ENCODE assay signal across 1 cellular context in the genomic region with DNA sequence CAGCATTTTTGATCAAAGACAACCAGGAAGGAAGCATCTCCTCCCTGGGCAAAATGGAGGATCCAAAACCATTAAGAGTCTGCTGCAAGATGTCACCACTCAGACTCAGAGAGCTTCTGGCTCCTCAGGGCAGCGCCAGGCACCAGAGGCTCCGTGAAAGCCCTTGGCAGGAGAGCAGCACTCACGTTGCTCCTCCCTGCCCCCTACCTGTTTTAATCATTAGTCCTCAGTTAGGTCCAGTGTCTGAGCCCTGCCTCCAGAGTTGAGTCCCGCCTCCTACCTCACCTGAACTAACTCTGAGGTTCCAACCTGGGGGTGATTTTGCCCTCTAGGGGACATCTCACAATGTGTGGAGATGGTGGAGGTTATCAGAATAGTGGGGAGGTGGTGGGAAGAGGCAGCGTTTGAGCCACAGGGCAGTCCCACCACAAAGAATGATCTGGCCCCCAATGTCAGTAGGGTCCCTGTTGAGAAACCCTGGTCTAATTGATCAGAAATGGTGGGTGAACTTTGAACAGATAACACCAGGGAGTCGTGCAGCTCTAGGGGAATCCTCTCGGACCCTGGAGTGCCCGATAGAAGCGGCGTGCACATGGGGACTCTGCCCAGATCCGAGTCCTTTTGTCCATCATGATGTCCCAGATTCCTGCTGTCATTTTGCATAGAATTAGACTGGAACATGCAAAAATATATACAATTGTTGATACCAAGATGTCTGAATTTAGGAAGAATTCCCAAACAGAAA.
TF ChIP-seq lines count a peak whose summit lies in the region.

No MANE protein-coding gene starts in this region.

TF ChIP-seq in GM23338, 12 proteins besides CTCF, POLR2A, EP300 and RAD21:
- TF ChIP-seq, protein P1, sequence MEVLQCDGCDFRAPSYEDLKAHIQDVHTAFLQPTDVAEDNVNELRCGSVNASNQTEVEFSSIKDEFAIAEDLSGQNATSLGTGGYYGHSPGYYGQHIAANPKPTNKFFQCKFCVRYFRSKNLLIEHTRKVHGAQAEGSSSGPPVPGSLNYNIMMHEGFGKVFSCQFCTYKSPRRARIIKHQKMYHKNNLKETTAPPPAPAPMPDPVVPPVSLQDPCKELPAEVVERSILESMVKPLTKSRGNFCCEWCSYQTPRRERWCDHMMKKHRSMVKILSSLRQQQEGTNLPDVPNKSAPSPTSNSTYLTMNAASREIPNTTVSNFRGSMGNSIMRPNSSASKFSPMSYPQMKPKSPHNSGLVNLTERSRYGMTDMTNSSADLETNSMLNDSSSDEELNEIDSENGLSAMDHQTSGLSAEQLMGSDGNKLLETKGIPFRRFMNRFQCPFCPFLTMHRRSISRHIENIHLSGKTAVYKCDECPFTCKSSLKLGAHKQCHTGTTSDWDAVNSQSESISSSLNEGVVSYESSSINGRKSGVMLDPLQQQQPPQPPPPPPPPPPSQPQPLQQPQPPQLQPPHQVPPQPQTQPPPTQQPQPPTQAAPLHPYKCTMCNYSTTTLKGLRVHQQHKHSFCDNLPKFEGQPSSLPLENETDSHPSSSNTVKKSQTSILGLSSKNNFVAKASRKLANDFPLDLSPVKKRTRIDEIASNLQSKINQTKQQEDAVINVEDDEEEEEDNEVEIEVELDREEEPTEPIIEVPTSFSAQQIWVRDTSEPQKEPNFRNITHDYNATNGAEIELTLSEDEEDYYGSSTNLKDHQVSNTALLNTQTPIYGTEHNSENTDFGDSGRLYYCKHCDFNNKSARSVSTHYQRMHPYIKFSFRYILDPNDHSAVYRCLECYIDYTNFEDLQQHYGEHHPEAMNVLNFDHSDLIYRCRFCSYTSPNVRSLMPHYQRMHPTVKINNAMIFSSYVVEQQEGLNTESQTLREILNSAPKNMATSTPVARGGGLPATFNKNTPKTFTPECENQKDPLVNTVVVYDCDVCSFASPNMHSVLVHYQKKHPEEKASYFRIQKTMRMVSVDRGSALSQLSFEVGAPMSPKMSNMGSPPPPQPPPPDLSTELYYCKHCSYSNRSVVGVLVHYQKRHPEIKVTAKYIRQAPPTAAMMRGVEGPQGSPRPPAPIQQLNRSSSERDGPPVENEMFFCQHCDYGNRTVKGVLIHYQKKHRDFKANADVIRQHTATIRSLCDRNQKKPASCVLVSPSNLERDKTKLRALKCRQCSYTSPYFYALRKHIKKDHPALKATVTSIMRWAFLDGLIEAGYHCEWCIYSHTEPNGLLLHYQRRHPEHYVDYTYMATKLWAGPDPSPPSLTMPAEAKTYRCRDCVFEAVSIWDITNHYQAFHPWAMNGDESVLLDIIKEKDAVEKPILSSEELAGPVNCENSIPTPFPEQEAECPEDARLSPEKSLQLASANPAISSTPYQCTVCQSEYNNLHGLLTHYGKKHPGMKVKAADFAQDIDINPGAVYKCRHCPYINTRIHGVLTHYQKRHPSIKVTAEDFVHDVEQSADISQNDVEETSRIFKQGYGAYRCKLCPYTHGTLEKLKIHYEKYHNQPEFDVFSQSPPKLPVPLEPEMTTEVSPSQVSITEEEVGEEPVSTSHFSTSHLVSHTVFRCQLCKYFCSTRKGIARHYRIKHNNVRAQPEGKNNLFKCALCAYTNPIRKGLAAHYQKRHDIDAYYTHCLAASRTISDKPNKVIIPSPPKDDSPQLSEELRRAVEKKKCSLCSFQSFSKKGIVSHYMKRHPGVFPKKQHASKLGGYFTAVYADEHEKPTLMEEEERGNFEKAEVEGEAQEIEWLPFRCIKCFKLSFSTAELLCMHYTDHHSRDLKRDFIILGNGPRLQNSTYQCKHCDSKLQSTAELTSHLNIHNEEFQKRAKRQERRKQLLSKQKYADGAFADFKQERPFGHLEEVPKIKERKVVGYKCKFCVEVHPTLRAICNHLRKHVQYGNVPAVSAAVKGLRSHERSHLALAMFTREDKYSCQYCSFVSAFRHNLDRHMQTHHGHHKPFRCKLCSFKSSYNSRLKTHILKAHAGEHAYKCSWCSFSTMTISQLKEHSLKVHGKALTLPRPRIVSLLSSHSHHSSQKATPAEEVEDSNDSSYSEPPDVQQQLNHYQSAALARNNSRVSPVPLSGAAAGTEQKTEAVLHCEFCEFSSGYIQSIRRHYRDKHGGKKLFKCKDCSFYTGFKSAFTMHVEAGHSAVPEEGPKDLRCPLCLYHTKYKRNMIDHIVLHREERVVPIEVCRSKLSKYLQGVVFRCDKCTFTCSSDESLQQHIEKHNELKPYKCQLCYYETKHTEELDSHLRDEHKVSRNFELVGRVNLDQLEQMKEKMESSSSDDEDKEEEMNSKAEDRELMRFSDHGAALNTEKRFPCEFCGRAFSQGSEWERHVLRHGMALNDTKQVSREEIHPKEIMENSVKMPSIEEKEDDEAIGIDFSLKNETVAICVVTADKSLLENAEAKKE (CRISPR knock-in tag; IDR thresholded peaks at IDR 0.05), result no peak
- TF ChIP-seq, protein P2, sequence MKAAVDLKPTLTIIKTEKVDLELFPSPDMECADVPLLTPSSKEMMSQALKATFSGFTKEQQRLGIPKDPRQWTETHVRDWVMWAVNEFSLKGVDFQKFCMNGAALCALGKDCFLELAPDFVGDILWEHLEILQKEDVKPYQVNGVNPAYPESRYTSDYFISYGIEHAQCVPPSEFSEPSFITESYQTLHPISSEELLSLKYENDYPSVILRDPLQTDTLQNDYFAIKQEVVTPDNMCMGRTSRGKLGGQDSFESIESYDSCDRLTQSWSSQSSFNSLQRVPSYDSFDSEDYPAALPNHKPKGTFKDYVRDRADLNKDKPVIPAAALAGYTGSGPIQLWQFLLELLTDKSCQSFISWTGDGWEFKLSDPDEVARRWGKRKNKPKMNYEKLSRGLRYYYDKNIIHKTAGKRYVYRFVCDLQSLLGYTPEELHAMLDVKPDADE (IDR thresholded peaks at IDR 0.05), result no peak
- TF ChIP-seq STAT1 (IDR thresholded peaks at IDR 0.05; ENCODE audit: unreplicated experiment), result no peak
- TF ChIP-seq JUNB (IDR thresholded peaks at IDR 0.05; ENCODE audit: unreplicated experiment), result no peak
- no peak for TF ChIP-seq NANOG (IDR thresholded peaks at IDR 0.05; ENCODE audit: borderline replicate concordance)
- TF ChIP-seq EZH2phosphoT487 (IDR thresholded peaks at IDR 0.05; ENCODE audit: unreplicated experiment), result no peak
- TF ChIP-seq CREB1 (CRISPR knock-in tag; IDR thresholded peaks at IDR 0.05; ENCODE audit: low read depth), result no peak
- TF ChIP-seq EZH2 (IDR thresholded peaks at IDR 0.05; ENCODE audit: low read depth, unreplicated experiment), result no peak
- no peak for TF ChIP-seq ZNF114 (CRISPR knock-in tag; IDR thresholded peaks at IDR 0.05)
- TF ChIP-seq ZNF331 (CRISPR knock-in tag; IDR thresholded peaks at IDR 0.05; ENCODE audit: low read depth), result no peak
- TF ChIP-seq POLR2AphosphoS5 (IDR thresholded peaks at IDR 0.05; ENCODE audit: low read depth), result no peak
- TF ChIP-seq, protein P3, sequence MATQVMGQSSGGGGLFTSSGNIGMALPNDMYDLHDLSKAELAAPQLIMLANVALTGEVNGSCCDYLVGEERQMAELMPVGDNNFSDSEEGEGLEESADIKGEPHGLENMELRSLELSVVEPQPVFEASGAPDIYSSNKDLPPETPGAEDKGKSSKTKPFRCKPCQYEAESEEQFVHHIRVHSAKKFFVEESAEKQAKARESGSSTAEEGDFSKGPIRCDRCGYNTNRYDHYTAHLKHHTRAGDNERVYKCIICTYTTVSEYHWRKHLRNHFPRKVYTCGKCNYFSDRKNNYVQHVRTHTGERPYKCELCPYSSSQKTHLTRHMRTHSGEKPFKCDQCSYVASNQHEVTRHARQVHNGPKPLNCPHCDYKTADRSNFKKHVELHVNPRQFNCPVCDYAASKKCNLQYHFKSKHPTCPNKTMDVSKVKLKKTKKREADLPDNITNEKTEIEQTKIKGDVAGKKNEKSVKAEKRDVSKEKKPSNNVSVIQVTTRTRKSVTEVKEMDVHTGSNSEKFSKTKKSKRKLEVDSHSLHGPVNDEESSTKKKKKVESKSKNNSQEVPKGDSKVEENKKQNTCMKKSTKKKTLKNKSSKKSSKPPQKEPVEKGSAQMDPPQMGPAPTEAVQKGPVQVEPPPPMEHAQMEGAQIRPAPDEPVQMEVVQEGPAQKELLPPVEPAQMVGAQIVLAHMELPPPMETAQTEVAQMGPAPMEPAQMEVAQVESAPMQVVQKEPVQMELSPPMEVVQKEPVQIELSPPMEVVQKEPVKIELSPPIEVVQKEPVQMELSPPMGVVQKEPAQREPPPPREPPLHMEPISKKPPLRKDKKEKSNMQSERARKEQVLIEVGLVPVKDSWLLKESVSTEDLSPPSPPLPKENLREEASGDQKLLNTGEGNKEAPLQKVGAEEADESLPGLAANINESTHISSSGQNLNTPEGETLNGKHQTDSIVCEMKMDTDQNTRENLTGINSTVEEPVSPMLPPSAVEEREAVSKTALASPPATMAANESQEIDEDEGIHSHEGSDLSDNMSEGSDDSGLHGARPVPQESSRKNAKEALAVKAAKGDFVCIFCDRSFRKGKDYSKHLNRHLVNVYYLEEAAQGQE (IDR thresholded peaks at IDR 0.05; ENCODE audit: unreplicated experiment), result no peak
